ENCODE assay signal across 24 cellular contexts in the genomic region with DNA sequence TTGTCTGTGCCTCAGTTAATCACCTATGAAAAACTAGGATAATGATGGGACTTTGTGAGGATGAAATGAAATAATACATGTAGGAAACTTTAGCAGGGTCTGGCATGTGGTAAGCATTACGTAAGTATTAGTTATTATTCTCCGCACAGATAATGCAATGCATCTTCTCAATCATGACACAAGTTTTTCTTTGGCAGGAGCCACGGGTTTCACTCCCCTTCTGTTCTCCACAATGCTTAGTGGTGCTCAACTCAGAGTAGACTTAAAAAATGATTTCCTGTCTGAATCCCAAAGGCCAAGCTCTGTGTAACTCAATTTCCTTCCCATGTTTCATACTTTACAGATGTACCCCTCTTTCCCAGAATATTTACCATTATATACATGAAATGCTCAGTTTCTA.
"Had no signal": no experiment of that assay in that cellular context is flagged by ENCODE, and none has a peak within 500 bp of the region (broad histone marks: within the 10 kb centered on the region; RNA-seq: fewer than 3 reads in every experiment).

No MANE protein-coding gene starts in this region.

- H3K4me3 Mint-ChIP-seq: naive thymus-derived CD4-positive, alpha-beta T cell; neural crest cell had no signal

- ATAC-seq: left colon; left ventricle myocardium superior; naive thymus-derived CD4-positive, alpha-beta T cell had no signal

- H3K9me3 ChIP-seq: colonic mucosa, ovary, right atrium auricular region, sigmoid colon, stomach, thoracic aorta, transverse colon had no signal

- H2AFZ ChIP-seq: hepatocyte had no signal

- H3K79me2 ChIP-seq: hepatocyte had no signal

- H3K36me3 Mint-ChIP-seq: naive thymus-derived CD4-positive, alpha-beta T cell had no signal

- DNase-seq: cerebellar nuclear complex; colonic mucosa; dermis blood vessel endothelial cell; erythroblast; foreskin fibroblast; head of caudate nucleus; left colon; left ventricle myocardium superior; mesenchymal stem cell; naive thymus-derived CD4-positive, alpha-beta T cell; nucleus accumbens; sigmoid colon; stimulated activated CD4-positive, alpha-beta T cell treated with anti-CD3 and anti-CD28 coated beads, Interleukin-2, amount 100 ng/mL, for 24 hours; stimulated activated naive CD4-positive, alpha-beta T cell; stomach; substantia nigra; transverse colon had no signal

- H3K4me2 ChIP-seq: hepatocyte had no signal

- H3K4me3 ChIP-seq: colonic mucosa, hepatocyte, lung, ovary, right atrium auricular region, sigmoid colon, skin epidermis, stomach, thoracic aorta, transverse colon had no signal

- H3K27ac ChIP-seq: colonic mucosa, hepatocyte, ovary, right atrium auricular region, sigmoid colon, skin epidermis, stomach, thoracic aorta, transverse colon had no signal

- H3K27me3 ChIP-seq: colonic mucosa, hepatocyte, ovary, right atrium auricular region, sigmoid colon, stomach, transverse colon had no signal

- H3K9me3 Mint-ChIP-seq: neural crest cell had no signal

- H3K36me3 ChIP-seq: colonic mucosa, ovary, right atrium auricular region, sigmoid colon, stomach, thoracic aorta, transverse colon had no signal

- H3K27ac Mint-ChIP-seq: naive thymus-derived CD4-positive, alpha-beta T cell had no signal

- H3K4me1 ChIP-seq: colonic mucosa had no signal

- H3K4me1 Mint-ChIP-seq: naive thymus-derived CD4-positive, alpha-beta T cell; neural crest cell had no signal
